18 cellular contexts compared by ENCODE assay signal in the genomic region with DNA sequence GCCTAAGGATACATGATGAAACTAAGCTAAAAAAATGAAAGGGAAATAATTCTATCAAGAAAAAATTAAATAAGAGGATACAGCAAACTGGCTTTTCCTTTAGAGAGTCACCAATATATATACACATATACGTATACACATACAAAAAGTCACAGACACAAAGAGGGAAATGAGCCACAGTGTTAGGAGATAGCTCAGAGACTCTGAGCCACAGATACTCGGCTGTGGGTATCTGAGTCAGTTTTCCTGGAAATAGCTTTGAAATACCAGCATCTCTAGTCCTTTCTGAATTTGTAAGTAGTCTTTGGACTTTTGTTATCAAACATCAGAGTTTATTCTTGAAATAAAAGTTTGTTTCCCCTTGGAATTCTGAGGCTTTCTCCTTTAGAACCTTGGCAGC.
DNase-seq lines count a peak whose midpoint lies in the region; ATAC-seq lines count a peak whose summit lies in the region.
"Had no signal": no experiment of that assay in that cellular context is flagged by ENCODE, and none has a peak within 500 bp of the region (broad histone marks: within the 10 kb centered on the region; RNA-seq: fewer than 3 reads in every experiment).

No MANE protein-coding gene starts in this region.

- ATAC-seq in activated T-cell treated with anti-CD3 and anti-CD28 coated beads, Interleukin-2, amount 50 U/mL, for 72 hours (replicated peaks in 1 of 2) = peak; percentile 99
- no peak for ATAC-seq in HG03139 (IDR thresholded peaks at IDR 0.05; ENCODE audit: unreplicated experiment)
- ATAC-seq: PC-3 had no signal

- peaks cover 32% of the 10 kb centered on the region for H3K4me1 Mint-ChIP-seq in activated T-cell treated with anti-CD3 and anti-CD28 coated beads, Interleukin-2, amount 50 U/mL, for 72 hours (ENCODE audit: low read depth)
- H3K4me1 Mint-ChIP-seq in activated T-cell treated with anti-CD3 and anti-CD28 coated beads, Interleukin-2, amount 50 U/mL, for 24 hours (ENCODE audit: low read depth) = peaks cover 8% of the 10 kb centered on the region
- H3K4me1 Mint-ChIP-seq in activated CD4-positive, alpha-beta memory T cell treated with anti-CD3 and anti-CD28 coated beads, Interleukin-2, amount 10 ng/mL, durations not matched to agents 7 days and 5 days = peaks cover 25% of the 10 kb centered on the region
- H3K4me1 Mint-ChIP-seq: CD8-positive, alpha-beta memory T cell had no signal

- peaks cover 0 to 5% of the 10 kb centered on the region in 2 donors for H3K9me3 Mint-ChIP-seq in activated T-cell treated with anti-CD3 and anti-CD28 coated beads, Interleukin-2, amount 50 U/mL, for 72 hours
- H3K9me3 Mint-ChIP-seq in activated T-cell treated with anti-CD3 and anti-CD28 coated beads, Interleukin-2, amount 50 U/mL, for 24 hours = peaks cover 9% of the 10 kb centered on the region
- peaks cover 13% of the 10 kb centered on the region for H3K9me3 Mint-ChIP-seq in activated CD4-positive, alpha-beta memory T cell treated with anti-CD3 and anti-CD28 coated beads, Interleukin-2, amount 10 ng/mL, durations not matched to agents 7 days and 5 days

- DNase-seq in activated T-cell treated with anti-CD3 and anti-CD28 coated beads, Interleukin-2, amount 50 U/mL, for 72 hours = peak; percentile 31 to 46
- no peak for DNase-seq in activated T-cell treated with anti-CD3 and anti-CD28 coated beads, Interleukin-2, amount 50 U/mL, for 24 hours
- peak; percentile 66 for DNase-seq in MV-4-11 (lab: John Stamatoyannopoulos, UW)
- peak; percentile 31 for DNase-seq in activated CD4-positive, alpha-beta memory T cell treated with anti-CD3 and anti-CD28 coated beads, Interleukin-2, amount 10 ng/mL, durations not matched to agents 7 days and 5 days
- DNase-seq in iris pigment epithelial cell (ENCODE audit: low read depth) = peak; percentile 35
- no peak for DNase-seq in HUDEP-2 (lab: John Stamatoyannopoulos, UW; ENCODE audit: unreplicated experiment in 76 of 76)
- DNase-seq: BE2C; CD8-positive, alpha-beta memory T cell; DND-41; GDM1; GOT3; NCI-H1105; NCI-H1694 treated with DMSO at 0.1 percent for 48 hours; NCI-H345; NCI-H69; NK-92 treated with Interleukin-12 subunit alpha and Interleukin-12 subunit beta, amount 100 ng/mL, for 24 hours; PC-3 had no signal

- CTCF ChIA-PET in activated CD4-positive, alpha-beta memory T cell treated with anti-CD3 and anti-CD28 coated beads, Interleukin-2, amount 10 ng/mL, durations not matched to agents 7 days and 5 days (lab: Charles Lee) = interaction anchor here (0.6 kb wide), 1 partner anchor 519 kb away, joined by 3 read pairs; no protein-coding TSS in a partner anchor

- peak overlapping the region; percentile 10 for H3K27ac Mint-ChIP-seq in activated T-cell treated with anti-CD3 and anti-CD28 coated beads, Interleukin-2, amount 50 U/mL, for 72 hours
- no peak overlapping the region for H3K27ac Mint-ChIP-seq in activated T-cell treated with anti-CD3 and anti-CD28 coated beads, Interleukin-2, amount 50 U/mL, for 24 hours
- H3K27ac Mint-ChIP-seq in activated CD4-positive, alpha-beta memory T cell treated with anti-CD3 and anti-CD28 coated beads, Interleukin-2, amount 10 ng/mL, durations not matched to agents 7 days and 5 days = no peak overlapping the region
- H3K27ac Mint-ChIP-seq: CD8-positive, alpha-beta memory T cell had no signal

- peak overlapping the region in 1 of 2 donors; percentile 29 for H3K4me3 Mint-ChIP-seq in activated T-cell treated with anti-CD3 and anti-CD28 coated beads, Interleukin-2, amount 50 U/mL, for 72 hours
- no peak overlapping the region for H3K4me3 Mint-ChIP-seq in activated T-cell treated with anti-CD3 and anti-CD28 coated beads, Interleukin-2, amount 50 U/mL, for 24 hours
- no peak overlapping the region for H3K4me3 Mint-ChIP-seq in activated CD4-positive, alpha-beta memory T cell treated with anti-CD3 and anti-CD28 coated beads, Interleukin-2, amount 10 ng/mL, durations not matched to agents 7 days and 5 days

- H3K27me3 Mint-ChIP-seq in activated T-cell treated with anti-CD3 and anti-CD28 coated beads, Interleukin-2, amount 50 U/mL, for 72 hours (ENCODE audit: low read depth) = peaks cover 24% of the 10 kb centered on the region
- H3K27me3 Mint-ChIP-seq in activated T-cell treated with anti-CD3 and anti-CD28 coated beads, Interleukin-2, amount 50 U/mL, for 24 hours = peaks cover 8% of the 10 kb centered on the region
- peaks cover 2% of the 10 kb centered on the region for H3K27me3 Mint-ChIP-seq in activated CD4-positive, alpha-beta memory T cell treated with anti-CD3 and anti-CD28 coated beads, Interleukin-2, amount 10 ng/mL, durations not matched to agents 7 days and 5 days

- H3K36me3 Mint-ChIP-seq in activated T-cell treated with anti-CD3 and anti-CD28 coated beads, Interleukin-2, amount 50 U/mL, for 72 hours (ENCODE audit: insufficient read depth in 2 of 2) = peaks cover 4% of the 10 kb centered on the region in 2 donors
- no peaks in the 10 kb centered on the region for H3K36me3 Mint-ChIP-seq in activated T-cell treated with anti-CD3 and anti-CD28 coated beads, Interleukin-2, amount 50 U/mL, for 24 hours (ENCODE audit: low read depth)
- peaks cover 32% of the 10 kb centered on the region for H3K36me3 Mint-ChIP-seq in activated CD4-positive, alpha-beta memory T cell treated with anti-CD3 and anti-CD28 coated beads, Interleukin-2, amount 10 ng/mL, durations not matched to agents 7 days and 5 days (ENCODE audit: low read depth)

- POLR2A ChIA-PET in activated CD4-positive, alpha-beta memory T cell treated with anti-CD3 and anti-CD28 coated beads, Interleukin-2, amount 10 ng/mL, durations not matched to agents 7 days and 5 days (lab: Charles Lee) = interaction anchor here (1.4 kb wide), 1 partner anchor 26 kb away, joined by 4 read pairs; no protein-coding TSS in a partner anchor

Comparison
In these comparisons a context has a peak if more than half of its experiments do, and no peak if none do; other contexts are left out.
1. DNase-seq: peak in activated T-cell treated with anti-CD3 and anti-CD28 coated beads, Interleukin-2, amount 50 U/mL, for 72 hours (2 of 2), MV-4-11 (single experiment), activated CD4-positive, alpha-beta memory T cell treated with anti-CD3 and anti-CD28 coated beads, Interleukin-2, amount 10 ng/mL, durations not matched to agents 7 days and 5 days (single experiment) and iris pigment epithelial cell (single experiment); none in activated T-cell treated with anti-CD3 and anti-CD28 coated beads, Interleukin-2, amount 50 U/mL, for 24 hours (single experiment) and HUDEP-2 (0 of 76).